Comparison of ENCODE assay signal across 17 cellular contexts in the genomic region with DNA sequence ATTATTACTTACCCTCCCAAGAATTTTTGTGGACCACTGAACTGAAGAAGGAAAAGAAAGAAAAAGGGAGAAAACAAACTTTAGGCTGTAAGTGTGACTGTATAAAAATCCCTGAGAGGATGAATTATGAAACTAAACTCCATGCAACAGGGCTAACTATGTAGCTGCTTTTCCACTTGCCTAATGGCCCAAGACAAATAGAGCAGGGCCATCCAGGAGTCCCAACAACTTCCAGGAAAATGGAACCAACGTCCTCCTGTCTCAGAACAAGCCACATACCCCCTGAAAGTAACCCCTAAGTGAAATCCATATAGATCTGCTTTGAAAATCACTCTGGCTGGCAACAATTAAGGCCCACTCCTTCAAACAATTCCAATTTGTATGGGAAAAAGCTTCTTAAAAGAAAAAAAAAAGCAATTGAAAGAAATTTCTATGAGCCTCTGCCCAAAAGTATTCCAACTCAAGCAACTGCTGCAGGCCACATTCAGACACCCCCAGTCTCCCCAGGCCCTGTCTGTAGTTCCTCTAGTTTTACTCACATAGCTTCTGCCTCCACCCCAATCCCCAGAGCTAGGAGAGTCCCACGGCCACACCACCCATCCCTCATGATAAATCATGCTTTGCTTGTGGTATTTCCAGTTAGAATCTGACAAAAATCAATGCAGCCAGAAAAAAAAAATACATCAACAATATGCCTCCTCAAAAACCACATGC. TPM values are rescaled to one million over a fixed set of nuclear protein-coding genes. Genes with fewer than 3 reads are reported as not detected.
A peak's percentile ranks its signal among the peaks of the same experiment; 100 is the strongest.
DNase-seq lines count a peak whose midpoint lies in the region; ATAC-seq and TF ChIP-seq lines count a peak whose summit lies in the region.
"Had no signal": no experiment of that assay in that cellular context is flagged by ENCODE, and none has a peak within 500 bp of the region (broad histone marks: within the 10 kb centered on the region; RNA-seq: fewer than 3 reads in every experiment).

No MANE protein-coding gene starts in this region.

- peaks cover 8% of the 10 kb centered on the region for H3K27me3 Mint-ChIP-seq in stimulated activated naive CD8-positive, alpha-beta T cell treated with anti-CD3 and anti-CD28 coated beads, Interleukin-15, amount 100 ng/mL, for 72 hours
- no peaks in the 10 kb centered on the region for H3K27me3 Mint-ChIP-seq in progenitor cell of endocrine pancreas

- H3K4me1 ChIP-seq in right atrium auricular region (peaks cover 0 to 41% of the 10 kb centered on the region in 2 donors), colonic mucosa (no peaks in the 10 kb centered on the region), foreskin keratinocyte (peaks cover 14% of the 10 kb centered on the region)

- no peak for ATAC-seq in stimulated activated naive CD8-positive, alpha-beta T cell treated with anti-CD3 and anti-CD28 coated beads, Interleukin-15, amount 100 ng/mL, for 72 hours
- ATAC-seq in stimulated activated naive CD8-positive, alpha-beta T cell treated with anti-CD3 and anti-CD28 coated beads, Interleukin-15, Interleukin-2, amounts not matched to agents 100 U/mL and 50 U/mL, for 24 hours: no peak
- no peak for ATAC-seq in foreskin keratinocyte
- ATAC-seq in HG03439 (IDR thresholded peaks at IDR 0.05; ENCODE audit: unreplicated experiment): no peak
- ATAC-seq: activated CD8-positive, alpha-beta T cell treated with anti-CD3 and anti-CD28 coated beads for 36 hours; activated T-helper 17 cell treated with anti-CD3 and anti-CD28 coated beads, Interleukin-2, amount 50 U/mL, for 72 hours; left colon; natural killer cell had no signal

- H3K4me3 Mint-ChIP-seq in stimulated activated naive CD8-positive, alpha-beta T cell treated with anti-CD3 and anti-CD28 coated beads, Interleukin-15, amount 100 ng/mL, for 72 hours: no peak overlapping the region
- no peak overlapping the region for H3K4me3 Mint-ChIP-seq in progenitor cell of endocrine pancreas (ENCODE audit: low read depth)
- H3K4me3 Mint-ChIP-seq: activated CD8-positive, alpha-beta T cell treated with anti-CD3 and anti-CD28 coated beads for 36 hours; activated T-helper 17 cell treated with anti-CD3 and anti-CD28 coated beads, Interleukin-2, amount 50 U/mL, for 72 hours; natural killer cell had no signal

- H3K27ac ChIP-seq in right atrium auricular region (peak overlapping the region; percentile 8 to 33), colonic mucosa (no peak overlapping the region), foreskin keratinocyte (no peak overlapping the region)
- H3K27ac ChIP-seq: HL-60, KMS-11 had no signal

- TF ChIP-seq CTCF in right atrium auricular region (IDR thresholded peaks at IDR 0.05) (no peak), progenitor cell of endocrine pancreas (IDR thresholded peaks at IDR 0.05; ENCODE audit: unreplicated experiment) (no peak), colonic mucosa (IDR thresholded peaks at IDR 0.05) (no peak), foreskin keratinocyte (conservative IDR thresholded peaks at IDR 0.05) (no peak)

- H3K4me3 ChIP-seq in right atrium auricular region (no peak overlapping the region), colonic mucosa (no peak overlapping the region)

- peak overlapping the region; percentile 8 to 67 for H3K27ac Mint-ChIP-seq in stimulated activated naive CD8-positive, alpha-beta T cell treated with anti-CD3 and anti-CD28 coated beads, Interleukin-15, amount 100 ng/mL, for 72 hours
- H3K27ac Mint-ChIP-seq in progenitor cell of endocrine pancreas: peak overlapping the region; percentile 35
- H3K27ac Mint-ChIP-seq: activated CD8-positive, alpha-beta T cell treated with anti-CD3 and anti-CD28 coated beads for 36 hours; activated T-helper 17 cell treated with anti-CD3 and anti-CD28 coated beads, Interleukin-2, amount 50 U/mL, for 72 hours; natural killer cell had no signal

- no peaks in the 10 kb centered on the region for H3K9me3 Mint-ChIP-seq in stimulated activated naive CD8-positive, alpha-beta T cell treated with anti-CD3 and anti-CD28 coated beads, Interleukin-15, amount 100 ng/mL, for 72 hours
- H3K9me3 Mint-ChIP-seq in progenitor cell of endocrine pancreas (ENCODE audit: low read depth): no peaks in the 10 kb centered on the region
- H3K9me3 Mint-ChIP-seq: activated CD8-positive, alpha-beta T cell treated with anti-CD3 and anti-CD28 coated beads for 36 hours; activated T-helper 17 cell treated with anti-CD3 and anti-CD28 coated beads, Interleukin-2, amount 50 U/mL, for 72 hours; natural killer cell had no signal

- no peaks in the 10 kb centered on the region for H3K4me1 Mint-ChIP-seq in stimulated activated naive CD8-positive, alpha-beta T cell treated with anti-CD3 and anti-CD28 coated beads, Interleukin-15, amount 100 ng/mL, for 72 hours
- peaks cover 61% of the 10 kb centered on the region for H3K4me1 Mint-ChIP-seq in progenitor cell of endocrine pancreas (ENCODE audit: low read depth)
- H3K4me1 Mint-ChIP-seq: natural killer cell had no signal

- H3K9me3 ChIP-seq in right atrium auricular region: no peaks in the 10 kb centered on the region
- no peaks in the 10 kb centered on the region for H3K9me3 ChIP-seq in colonic mucosa

- no peak for DNase-seq in stimulated activated naive CD8-positive, alpha-beta T cell treated with anti-CD3 and anti-CD28 coated beads, Interleukin-15, amount 100 ng/mL, for 72 hours
- no peak for DNase-seq in stimulated activated naive CD8-positive, alpha-beta T cell treated with anti-CD3 and anti-CD28 coated beads, Interleukin-15, Interleukin-2, amounts not matched to agents 100 U/mL and 50 U/mL, for 24 hours
- no peak for DNase-seq in right atrium auricular region (ENCODE audit: low spot score)
- no peak for DNase-seq in progenitor cell of endocrine pancreas (ENCODE audit: low spot score, unreplicated experiment)
- DNase-seq in colonic mucosa: no peak
- no peak for DNase-seq in foreskin keratinocyte
- no peak for DNase-seq in effector CD8-positive, alpha-beta T cell (lab: John Stamatoyannopoulos, UW)
- DNase-seq: activated CD8-positive, alpha-beta T cell treated with anti-CD3 and anti-CD28 coated beads for 36 hours; hypothalamus; left colon; natural killer cell; NCI-H1417; stimulated activated CD4-positive, alpha-beta T cell treated with anti-CD3 and anti-CD28 coated beads, Interleukin-4, amount 100 ng/mL, for 4 hours had no signal

- no peaks in the 10 kb centered on the region for H3K36me3 ChIP-seq in right atrium auricular region
- no peaks in the 10 kb centered on the region for H3K36me3 ChIP-seq in colonic mucosa

- intact Hi-C loops in colonic mucosa (cut with DNase I): no loop called here

- no peak overlapping the region for H3K9ac ChIP-seq in colonic mucosa (ENCODE audit: low read depth in 2 of 2, low read length in 2 of 2)
- H3K9ac ChIP-seq: KMS-11 had no signal

- H3K27me3 ChIP-seq in right atrium auricular region: no peaks in the 10 kb centered on the region
- no peaks in the 10 kb centered on the region for H3K27me3 ChIP-seq in colonic mucosa
- no peaks in the 10 kb centered on the region for H3K27me3 ChIP-seq in foreskin keratinocyte

- H3K36me3 Mint-ChIP-seq in progenitor cell of endocrine pancreas (ENCODE audit: insufficient read depth): peaks cover 4% of the 10 kb centered on the region
- H3K36me3 Mint-ChIP-seq: natural killer cell had no signal

RNA-seq across cellular contexts. Expression of a gene that starts 12.7 kb away (rescaled TPM):
- total RNA-seq in right atrium auricular region: 10 to 100 TPM; 81.8 to 86.0 TPM
- 140 and 141 TPM in 2 replicates for total RNA-seq in progenitor cell of endocrine pancreas
- 10 to 100 TPM; 44.4 to 60.2 TPM for total RNA-seq in colonic mucosa
- total RNA-seq in foreskin keratinocyte: 85.0 and 85.9 TPM in 2 replicates
- 31.0 and 34.7 TPM in 2 replicates for polyA plus RNA-seq in foreskin keratinocyte

Comparison
In these comparisons a context has a peak if more than half of its experiments do, and no peak if none do; other contexts are left out.
1. H3K27ac ChIP-seq: peak in right atrium auricular region (2 of 2); none in colonic mucosa (single experiment) and foreskin keratinocyte (single experiment).